26 cellular contexts compared by ENCODE assay signal in genomic region chr1:29903767-29904166, GRCh38.
"Had no signal": no experiment of that assay in that cellular context is flagged by ENCODE, and none has a peak within 500 bp of the region (broad histone marks: within the 10 kb centered on the region; RNA-seq: fewer than 3 reads in every experiment).

No MANE protein-coding gene starts in this region.

- H3K4me3 ChIP-seq: ascending aorta, breast epithelium, cardiac muscle cell, colonic mucosa, esophagus squamous epithelium had no signal

- H3K27me3 ChIP-seq: ascending aorta, cardiac muscle cell, colonic mucosa had no signal

- H3K27ac ChIP-seq: ascending aorta, breast epithelium, cardiac muscle cell, colonic mucosa, epithelial cell of prostate, esophagus squamous epithelium had no signal

- ATAC-seq: activated naive CD4-positive, alpha-beta T cell treated with anti-CD3 and anti-CD28 coated beads, Interleukin-2, amount 50 U/mL, for 72 hours; activated T-cell treated with anti-CD3 and anti-CD28 coated beads, Interleukin-2, amount 50 U/mL, for 72 hours had no signal

- DNase-seq: activated CD4-positive, alpha-beta memory T cell treated with anti-CD3 and anti-CD28 coated beads, Interleukin-2, amount 10 ng/mL, durations not matched to agents 7 days and 5 days; activated CD4-positive, alpha-beta T cell treated with anti-CD3 and anti-CD28 coated beads for 1 hour; activated CD4-positive, alpha-beta T cell treated with anti-CD3 and anti-CD28 coated beads for 4 hours; activated CD4-positive, alpha-beta T cell treated with anti-CD3 and anti-CD28 coated beads, Interleukin-2, amount 10 ng/mL, durations not matched to agents 7 days and 5 days; activated CD4-positive, alpha-beta T cell treated with anti-CD3 and anti-CD28 coated beads, Interleukin-2, amount 50 U/mL, for 4 hours; activated CD4-positive, CD25-positive, alpha-beta regulatory T cell; activated CD8-positive, alpha-beta memory T cell treated with anti-CD3 and anti-CD28 coated beads, Interleukin-2, amount 50 U/mL, for 48 hours; activated gamma-delta T cell; activated naive CD4-positive, alpha-beta T cell; activated naive CD4-positive, alpha-beta T cell treated with anti-CD3 and anti-CD28 coated beads, Interleukin-2, amount 10 ng/mL, durations not matched to agents 7 days and 5 days; activated naive CD8-positive, alpha-beta T cell treated with anti-CD3 and anti-CD28 coated beads, Interleukin-2, amount 10 ng/mL, durations not matched to agents 7 days and 5 days; activated T-cell treated with anti-CD3 and anti-CD28 coated beads for 4 hours; activated T-cell treated with anti-CD3 and anti-CD28 coated beads, Interleukin-2, amount 50 U/mL, for 24 hours; activated T-cell treated with anti-CD3 and anti-CD28 coated beads, Interleukin-2, amount 50 U/mL, for 72 hours; central memory CD4-positive, alpha-beta T cell; cerebellar nuclear complex; colonic mucosa; effector CD8-positive, alpha-beta T cell; esophagus squamous epithelium; head of caudate nucleus; T-helper 2 cell had no signal

- H3K9me3 ChIP-seq: ascending aorta, breast epithelium, colonic mucosa, esophagus squamous epithelium had no signal

- H3K4me1 ChIP-seq: ascending aorta, breast epithelium, colonic mucosa, esophagus squamous epithelium had no signal

- H3K36me3 ChIP-seq: ascending aorta, breast epithelium, cardiac muscle cell, colonic mucosa, esophagus squamous epithelium had no signal
